ENCODE assay signal across 8 cellular contexts in the genomic region with DNA sequence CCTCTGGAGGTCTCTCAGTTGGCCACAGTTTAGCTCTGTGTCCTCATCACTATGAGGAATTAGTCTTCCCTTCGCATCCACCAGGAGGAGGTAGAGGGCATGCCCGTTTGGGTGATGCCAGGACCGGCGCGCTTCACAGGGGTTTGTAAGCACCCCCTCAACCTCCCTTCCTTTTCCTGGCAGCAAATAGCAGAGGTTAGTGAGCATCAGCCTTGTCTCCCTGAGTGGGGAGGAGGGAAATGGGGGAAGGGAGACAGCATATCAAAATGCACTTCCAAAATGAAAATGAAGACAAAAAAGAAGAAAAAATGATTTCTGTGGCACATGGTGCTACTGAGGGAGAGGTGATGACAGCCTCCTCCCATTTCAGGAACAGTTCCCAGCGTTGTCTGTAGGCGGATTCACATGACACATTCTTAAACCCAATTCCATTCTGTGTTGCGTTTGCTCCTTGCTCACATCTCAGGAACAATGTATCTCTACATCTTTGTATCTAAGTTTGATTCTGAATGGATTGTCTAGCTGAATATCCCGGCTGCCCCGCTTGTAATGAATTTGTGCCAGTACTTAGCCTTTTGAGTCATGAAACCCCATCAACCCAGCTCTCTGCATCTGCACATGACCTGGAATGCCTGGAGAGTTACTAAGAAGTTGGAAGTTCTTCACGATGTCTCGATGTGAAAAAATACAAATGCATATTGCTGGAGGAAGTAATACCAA. TPM values are rescaled to one million over a fixed set of nuclear protein-coding genes. Genes with fewer than 3 reads are reported as not detected.
DNase-seq lines count a peak whose midpoint lies in the region; ATAC-seq and TF ChIP-seq lines count a peak whose summit lies in the region.

No MANE protein-coding gene starts in this region.

- H3K27me3 Mint-ChIP-seq in CD8-positive, alpha-beta memory T cell, result peaks cover 3 to 26% of the 10 kb centered on the region in 2 donors
- H3K27me3 Mint-ChIP-seq in activated T-cell treated with anti-CD3 and anti-CD28 coated beads, Interleukin-2, amount 50 U/mL, for 24 hours, result peaks cover 13% of the 10 kb centered on the region
- H3K27me3 Mint-ChIP-seq in naive thymus-derived CD8-positive, alpha-beta T cell, result peaks cover 8 to 15% (median 9%) of the 10 kb centered on the region in 5 donors
- H3K27me3 Mint-ChIP-seq in stimulated activated naive CD8-positive, alpha-beta T cell treated with anti-CD3 and anti-CD28 coated beads, Interleukin-15, amount 100 ng/mL, for 72 hours, result peaks cover 20% of the 10 kb centered on the region

- 2 to 10% methylated on average over 11 to 12 of the region's 12 CpGs for WGBS in esophagus squamous epithelium, 2 donors

- peak overlapping the region in 1 of 8 donors; percentile 43 for H3K27ac Mint-ChIP-seq in CD8-positive, alpha-beta memory T cell
- no peak overlapping the region for H3K27ac Mint-ChIP-seq in activated T-cell treated with anti-CD3 and anti-CD28 coated beads, Interleukin-2, amount 50 U/mL, for 24 hours
- H3K27ac Mint-ChIP-seq in naive thymus-derived CD8-positive, alpha-beta T cell, result peak overlapping the region in 2 of 10 donors; percentile 27 to 35
- H3K27ac Mint-ChIP-seq in stimulated activated naive CD8-positive, alpha-beta T cell treated with anti-CD3 and anti-CD28 coated beads, Interleukin-15, amount 100 ng/mL, for 72 hours, result peak overlapping the region in 1 of 2 donors; percentile 48

- no peaks in the 10 kb centered on the region for H3K9me3 Mint-ChIP-seq in CD8-positive, alpha-beta memory T cell
- no peaks in the 10 kb centered on the region for H3K9me3 Mint-ChIP-seq in activated T-cell treated with anti-CD3 and anti-CD28 coated beads, Interleukin-2, amount 50 U/mL, for 24 hours
- no peaks in the 10 kb centered on the region for H3K9me3 Mint-ChIP-seq in naive thymus-derived CD8-positive, alpha-beta T cell
- H3K9me3 Mint-ChIP-seq in stimulated activated naive CD8-positive, alpha-beta T cell treated with anti-CD3 and anti-CD28 coated beads, Interleukin-15, amount 100 ng/mL, for 72 hours, result no peaks in the 10 kb centered on the region

- no peaks in the 10 kb centered on the region for H3K27me3 ChIP-seq in CD8-positive, alpha-beta memory T cell (ENCODE audit: insufficient read depth, low read length, poor library complexity, severe bottlenecking)
- H3K27me3 ChIP-seq in HL-60 (ENCODE audit: insufficient read depth, poor library complexity, severe bottlenecking), result no peaks in the 10 kb centered on the region
- H3K27me3 ChIP-seq in esophagus squamous epithelium, result no peaks in the 10 kb centered on the region

- POLR2A ChIA-PET in CD8-positive, alpha-beta memory T cell (lab: Charles Lee), result interaction anchor here (0.5 kb wide), 1 partner anchor 1134 kb away, joined by 4 read pairs; no protein-coding TSS in a partner anchor
- POLR2A ChIA-PET in naive thymus-derived CD8-positive, alpha-beta T cell (lab: Charles Lee), result interaction anchor here (0.5 to 1.2 kb wide), 3 partner anchors 18 to 483 kb away, joined by 3 to 4 read pairs (median 3); a partner anchor contains a TSS

- H3K4me1 Mint-ChIP-seq in CD8-positive, alpha-beta memory T cell, result peaks cover 7 to 12% (median 10%) of the 10 kb centered on the region in 3 donors
- H3K4me1 Mint-ChIP-seq in activated T-cell treated with anti-CD3 and anti-CD28 coated beads, Interleukin-2, amount 50 U/mL, for 24 hours (ENCODE audit: low read depth), result peaks cover 11% of the 10 kb centered on the region
- peaks cover 4 to 10% (median 9%) of the 10 kb centered on the region in 4 donors for H3K4me1 Mint-ChIP-seq in naive thymus-derived CD8-positive, alpha-beta T cell
- peaks cover 11% of the 10 kb centered on the region for H3K4me1 Mint-ChIP-seq in stimulated activated naive CD8-positive, alpha-beta T cell treated with anti-CD3 and anti-CD28 coated beads, Interleukin-15, amount 100 ng/mL, for 72 hours

- H3K4me3 ChIP-seq in CD8-positive, alpha-beta memory T cell (ENCODE audit: low read length), result no peak overlapping the region
- H3K4me3 ChIP-seq in HL-60 (replicated peaks; ENCODE audit: insufficient read depth, low read length) (peak overlapping the region; percentile 18), esophagus squamous epithelium (peak overlapping the region in 3 of 4 donors; percentile 18 to 46 (median 27))

- no peak for TF ChIP-seq POLR2A in esophagus squamous epithelium (IDR thresholded peaks at IDR 0.05)

- no peak overlapping the region for H3K27ac ChIP-seq in CD8-positive, alpha-beta memory T cell (ENCODE audit: low read depth, low read length)
- H3K27ac ChIP-seq in HL-60 (replicated peaks) (no peak overlapping the region), esophagus squamous epithelium (peak overlapping the region in 1 of 4 donors; percentile 25)

- CTCF ChIA-PET in CD8-positive, alpha-beta memory T cell (lab: Charles Lee), result interaction anchor here (0.6 to 4.0 kb wide), 22 partner anchors 8 to 391 kb away, joined by 3 to 17 read pairs (median 4); a partner anchor contains a TSS

- H3K36me3 Mint-ChIP-seq in CD8-positive, alpha-beta memory T cell, result no peaks in the 10 kb centered on the region
- H3K36me3 Mint-ChIP-seq in activated T-cell treated with anti-CD3 and anti-CD28 coated beads, Interleukin-2, amount 50 U/mL, for 24 hours (ENCODE audit: low read depth), result no peaks in the 10 kb centered on the region
- no peaks in the 10 kb centered on the region for H3K36me3 Mint-ChIP-seq in naive thymus-derived CD8-positive, alpha-beta T cell

- peak; percentile 69 for TF ChIP-seq CTCF in HL-60 (IDR thresholded peaks at IDR 0.05; ENCODE audit: insufficient read depth, low read length)
- TF ChIP-seq CTCF in esophagus squamous epithelium (IDR thresholded peaks at IDR 0.05), result peak; percentile 61 to 73 (median 64)

- peaks cover 6% of the 10 kb centered on the region for H3K4me1 ChIP-seq in CD8-positive, alpha-beta memory T cell (ENCODE audit: insufficient read depth, low read length)
- peaks cover 0 to 12% (median 6%) of the 10 kb centered on the region in 3 donors for H3K4me1 ChIP-seq in esophagus squamous epithelium

- peak; percentile 31 to 71 (median 40) for DNase-seq in CD8-positive, alpha-beta memory T cell
- peak; percentile 45 to 65 for DNase-seq in HL-60 (ENCODE audit: low read depth in 1 of 2, low spot score in 1 of 2)
- peak; percentile 83 for DNase-seq in OCI-M1 (lab: John Stamatoyannopoulos, UW)
- DNase-seq in activated T-cell treated with anti-CD3 and anti-CD28 coated beads, Interleukin-2, amount 50 U/mL, for 24 hours, result peak; percentile 55
- DNase-seq in esophagus squamous epithelium (lab: John Stamatoyannopoulos, UW), result no peak
- DNase-seq in naive thymus-derived CD8-positive, alpha-beta T cell, result peak; percentile 26 to 75 (median 50)
- peak; percentile 53 to 55 for DNase-seq in stimulated activated naive CD8-positive, alpha-beta T cell treated with anti-CD3 and anti-CD28 coated beads, Interleukin-15, amount 100 ng/mL, for 72 hours

- ATAC-seq in naive thymus-derived CD8-positive, alpha-beta T cell, result peak; percentile 95 to 98
- peak; percentile 92 for ATAC-seq in stimulated activated naive CD8-positive, alpha-beta T cell treated with anti-CD3 and anti-CD28 coated beads, Interleukin-15, amount 100 ng/mL, for 72 hours
- ATAC-seq in HG03342 (IDR thresholded peaks at IDR 0.05; ENCODE audit: unreplicated experiment), result no peak

- no peaks in the 10 kb centered on the region for H3K9me3 ChIP-seq in CD8-positive, alpha-beta memory T cell (ENCODE audit: low read length)
- no peaks in the 10 kb centered on the region for H3K9me3 ChIP-seq in esophagus squamous epithelium

- H3K36me3 ChIP-seq in CD8-positive, alpha-beta memory T cell (ENCODE audit: insufficient read depth, low read length), result no peaks in the 10 kb centered on the region
- H3K36me3 ChIP-seq in esophagus squamous epithelium, result no peaks in the 10 kb centered on the region

- H3K4me3 Mint-ChIP-seq in CD8-positive, alpha-beta memory T cell, result peak overlapping the region in 6 of 7 donors; percentile 5 to 79 (median 70)
- peak overlapping the region; percentile 60 for H3K4me3 Mint-ChIP-seq in activated T-cell treated with anti-CD3 and anti-CD28 coated beads, Interleukin-2, amount 50 U/mL, for 24 hours
- H3K4me3 Mint-ChIP-seq in naive thymus-derived CD8-positive, alpha-beta T cell, result peak overlapping the region in 8 of 10 donors; percentile 22 to 83 (median 65)
- peak overlapping the region; percentile 79 to 88 for H3K4me3 Mint-ChIP-seq in stimulated activated naive CD8-positive, alpha-beta T cell treated with anti-CD3 and anti-CD28 coated beads, Interleukin-15, amount 100 ng/mL, for 72 hours

- intact Hi-C loops in esophagus squamous epithelium (cut with DNase I), result no loop called here

RNA-seq across cellular contexts. Expression of a gene that starts 45.1 kb away (rescaled TPM):
- total RNA-seq in CD8-positive, alpha-beta memory T cell, result 1 to 10 TPM; 2.0 to 2.6 TPM
- polyA plus RNA-seq in CD8-positive, alpha-beta memory T cell, result 0.46 TPM
- 10 to 100 TPM in 3 of 4 donors, 1 to 10 TPM in 1; 6.5 to 16.9 (median 11.2) TPM for total RNA-seq in esophagus squamous epithelium
- total RNA-seq in naive thymus-derived CD8-positive, alpha-beta T cell, result under 1 TPM in 1 of 2 experiments, not detected in 1; 0.05 TPM
- polyA plus RNA-seq in naive thymus-derived CD8-positive, alpha-beta T cell, result not detected

RNA-seq across cellular contexts. Expression of a gene that starts 56.1 kb away (rescaled TPM):
- 10 to 100 TPM; 40.1 to 41.5 TPM for total RNA-seq in CD8-positive, alpha-beta memory T cell
- polyA plus RNA-seq in CD8-positive, alpha-beta memory T cell, result 22.5 TPM
- total RNA-seq in esophagus squamous epithelium, result 10 to 100 TPM; 12.9 to 37.4 (median 15.1) TPM
- 10 to 100 TPM; 63.3 to 67.6 TPM for total RNA-seq in naive thymus-derived CD8-positive, alpha-beta T cell
- 10 to 100 TPM; 12.2 to 20.6 (median 13.3) TPM for polyA plus RNA-seq in naive thymus-derived CD8-positive, alpha-beta T cell
